In the genomic region with DNA sequence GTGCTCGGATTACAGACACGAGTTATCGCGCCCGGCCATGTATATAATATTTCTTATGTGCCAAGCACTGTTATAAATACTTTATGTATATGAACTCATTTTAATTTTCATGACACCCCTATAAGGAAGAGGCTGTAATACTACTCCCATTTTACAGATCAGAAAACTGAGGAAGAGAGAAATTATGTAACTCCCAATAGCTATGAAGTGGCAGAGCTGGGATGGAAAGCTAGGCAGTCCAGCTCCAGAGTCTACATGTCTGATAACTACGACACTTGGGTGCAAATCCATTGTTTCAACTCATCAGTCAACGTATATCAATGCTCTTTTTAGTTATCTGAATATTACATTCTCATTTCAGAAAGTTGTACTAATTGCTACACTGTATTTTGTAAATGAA, we compare ENCODE assay signal across 30 cellular contexts. TPM values are rescaled to one million over a fixed set of nuclear protein-coding genes. Genes with fewer than 3 reads are reported as not detected.
"Had no signal": no experiment of that assay in that cellular context is flagged by ENCODE, and none has a peak within 500 bp of the region (broad histone marks: within the 10 kb centered on the region; RNA-seq: fewer than 3 reads in every experiment).

No MANE protein-coding gene starts in this region.

- DNase-seq: activated B cell treated with CpG ODN at 0.5 μM for 24 hours; activated CD4-positive, alpha-beta memory T cell treated with anti-CD3 and anti-CD28 coated beads for 36 hours; activated CD4-positive, alpha-beta T cell treated with anti-CD3 and anti-CD28 coated beads for 4 hours; activated CD4-positive, alpha-beta T cell treated with anti-CD3 and anti-CD28 coated beads, Interleukin-2, amount 10 ng/mL, durations not matched to agents 24 days and 14 days; activated CD4-positive, alpha-beta T cell treated with anti-CD3 and anti-CD28 coated beads, Interleukin-2, amount 50 U/mL, for 1 hour; activated CD4-positive, alpha-beta T cell treated with anti-CD3 and anti-CD28 coated beads, Interleukin-2, amount 50 U/mL, for 4 hours; activated CD4-positive, CD25-positive, alpha-beta regulatory T cell treated with anti-CD3 and anti-CD28 coated beads, Interleukin-2, amount 50 U/mL, for 72 hours; activated CD8-positive, alpha-beta memory T cell treated with anti-CD3 and anti-CD28 coated beads, Interleukin-2, amount 50 U/mL, for 4 hours; activated CD8-positive, alpha-beta T cell treated with anti-CD3 and anti-CD28 coated beads for 36 hours; activated effector memory CD4-positive, alpha-beta T cell treated with Interleukin-2 at 50 U/mL for 16 hours; activated gamma-delta T cell; activated naive CD4-positive, alpha-beta T cell treated with anti-CD3 and anti-CD28 coated beads, Interleukin-2, amount 10 ng/mL, durations not matched to agents 7 days and 5 days; activated naive CD4-positive, alpha-beta T cell treated with Interleukin-2 at 50 U/mL for 16 hours; activated naive CD8-positive, alpha-beta T cell treated with anti-CD3 and anti-CD28 coated beads, Interleukin-2, amount 10 ng/mL, durations not matched to agents 7 days and 5 days; activated naive CD8-positive, alpha-beta T cell treated with anti-CD3 and anti-CD28 coated beads, Interleukin-2, amount 50 U/mL, for 24 hours; activated T-cell treated with anti-CD3 and anti-CD28 coated beads, Interleukin-2, amount 50 U/mL, for 24 hours; activated T-cell treated with anti-CD3 and anti-CD28 coated beads, Interleukin-2, amount 50 U/mL, for 48 hours; amygdala; anterior cingulate cortex; central memory CD4-positive, alpha-beta T cell; T-helper 1 cell; T-helper 2 cell; T-helper 9 cell had no signal

- H3K27me3 ChIP-seq: ascending aorta had no signal

- H3K36me3 ChIP-seq: cardiac muscle cell had no signal

- H3K4me3 ChIP-seq: ascending aorta, cardiac muscle cell had no signal

- H3K27ac ChIP-seq: ascending aorta, cardiac muscle cell, VCaP had no signal

- H3K9me3 ChIP-seq: ascending aorta had no signal

- FAIRE-seq: bronchial epithelial cell, TTC549 had no signal

- ATAC-seq: activated CD8-positive, alpha-beta T cell treated with anti-CD3 and anti-CD28 coated beads for 36 hours; activated naive CD8-positive, alpha-beta T cell treated with anti-CD3 and anti-CD28 coated beads, Interleukin-2, amount 50 U/mL, for 24 hours had no signal

- H3K4me1 ChIP-seq: ascending aorta had no signal

RNA-seq across cellular contexts. Expression of a gene that starts 17.0 kb away (rescaled TPM):
- total RNA-seq: activated CD4-positive, alpha-beta memory T cell treated with anti-CD3 and anti-CD28 coated beads for 36 hours; activated CD4-positive, alpha-beta T cell treated with anti-CD3 and anti-CD28 coated beads, Interleukin-2, amount 10 ng/mL, durations not matched to agents 24 days and 14 days; activated CD8-positive, alpha-beta memory T cell treated with anti-CD3 and anti-CD28 coated beads for 36 hours; activated CD8-positive, alpha-beta T cell treated with anti-CD3 and anti-CD28 coated beads for 36 hours; activated T-helper 2 cell treated with anti-CD3 and anti-CD28 coated beads, Interferon-gamma antibody, Interleukin-2, Interleukin-4, amounts not matched to agents 10 μg/mL and 5 μg/mL and 100 μg/mL, durations not matched to agents 14 hours and 24 hours and 36 hours had no signal
